ENCODE assay signal across 1 cellular context in genomic region chr3:55899887-55900286, GRCh38.
TF ChIP-seq lines count a peak whose summit lies in the region.

No MANE protein-coding gene starts in this region.

TF ChIP-seq in GM23338, 12 proteins besides CTCF, POLR2A, EP300 and RAD21 (continued from another document):
- TF ChIP-seq ZNF462 (CRISPR knock-in tag; IDR thresholded peaks at IDR 0.05) = no peak
- no peak for TF ChIP-seq EZH2phosphoT487 (IDR thresholded peaks at IDR 0.05; ENCODE audit: unreplicated experiment)
- TF ChIP-seq JUNB (IDR thresholded peaks at IDR 0.05; ENCODE audit: unreplicated experiment) = no peak
- no peak for TF ChIP-seq STAT1 (IDR thresholded peaks at IDR 0.05; ENCODE audit: unreplicated experiment)
- TF ChIP-seq ZNF331 (CRISPR knock-in tag; IDR thresholded peaks at IDR 0.05; ENCODE audit: low read depth) = no peak
- no peak for TF ChIP-seq POLR2AphosphoS5 (IDR thresholded peaks at IDR 0.05; ENCODE audit: low read depth)
